Comparison of ENCODE assay signal across 9 cellular contexts in genomic region chr14:90487031-90487430, GRCh38.
DNase-seq lines count a peak whose midpoint lies in the region; ATAC-seq lines count a peak whose summit lies in the region.
"Had no signal": no experiment of that assay in that cellular context is flagged by ENCODE, and none has a peak within 500 bp of the region (broad histone marks: within the 10 kb centered on the region; RNA-seq: fewer than 3 reads in every experiment).

No MANE protein-coding gene starts in this region.

- no peak for ATAC-seq in HG03469 (IDR thresholded peaks at IDR 0.05; ENCODE audit: unreplicated experiment)

- H3K4me3 ChIP-seq in skeletal muscle cell (ENCODE audit: low read depth, low read length): no peak overlapping the region

- DNase-seq in DMS79 treated with DMSO at 0.1 percent for 48 hours (lab: John Stamatoyannopoulos, UW) (peak; percentile 42), DMS79 (lab: John Stamatoyannopoulos, UW) (no peak), NCI-H446 treated with DMSO at 0.1 percent for 48 hours (lab: John Stamatoyannopoulos, UW) (peak; percentile 49), dermis blood vessel endothelial cell (peak; percentile 85), skeletal muscle cell (ENCODE audit: low read depth) (peak; percentile 13), AG08395 (ENCODE audit: low spot score) (no peak), NCI-H128 (lab: John Stamatoyannopoulos, UW; ENCODE audit: unreplicated experiment) (no peak)
- DNase-seq: stimulated activated CD4-positive, alpha-beta T cell treated with anti-CD3 and anti-CD28 coated beads, Interleukin-4, amount 100 ng/mL, for 1 hour had no signal

Comparison
In these comparisons a context has a peak if more than half of its experiments do, and no peak if none do; other contexts are left out.
1. DNase-seq: peak in DMS79 treated with DMSO at 0.1 percent for 48 hours (single experiment), NCI-H446 treated with DMSO at 0.1 percent for 48 hours (single experiment), dermis blood vessel endothelial cell (single experiment) and skeletal muscle cell (single experiment); none in DMS79 (single experiment), AG08395 (single experiment) and NCI-H128 (single experiment).